In genomic region chr9:5269249-5269715, GRCh38 we compare ENCODE assay signal across 9 cellular contexts. TPM values are rescaled to one million over a fixed set of nuclear protein-coding genes. Genes with fewer than 3 reads are reported as not detected.
DNase-seq lines count a peak whose midpoint lies in the region; ATAC-seq, FAIRE-seq and TF ChIP-seq lines count a peak whose summit lies in the region.
"Had no signal": no experiment of that assay in that cellular context is flagged by ENCODE, and none has a peak within 500 bp of the region (broad histone marks: within the 10 kb centered on the region; RNA-seq: fewer than 3 reads in every experiment).

No MANE protein-coding gene starts in this region.

- H3K36me3 ChIP-seq in IMR-90 (ENCODE audit: control insufficient read depth, insufficient read depth, low read length), result no peaks in the 10 kb centered on the region
- H3K36me3 ChIP-seq: BE2C had no signal

- peak overlapping the region; percentile 25; the same call in 2 of the 3 replicates for H2BK15ac ChIP-seq in IMR-90 (ENCODE audit: low read depth, low read length)

- H3K23ac ChIP-seq in IMR-90 (ENCODE audit: low read depth, low read length), result peak overlapping the region; percentile 62; the same call in 1 of the 2 replicates

- H3K4me2 ChIP-seq in IMR-90 (ENCODE audit: low read depth, low read length), result no peak overlapping the region

- BruUV-seq in IMR-90 (replicated peaks; lab: Mats Ljungman, UMichigan), result no TSS peak

- ATAC-seq in IMR-90 (ENCODE audit: low read depth), result peak; percentile 70
- ATAC-seq in GM21576 (IDR thresholded peaks at IDR 0.05; ENCODE audit: unreplicated experiment), result no peak
- no peak for ATAC-seq in omental fat pad (ENCODE audit: low FRiP score)

- H3K27me3 ChIP-seq in AG04450 (ENCODE audit: control insufficient read depth, insufficient read depth, low read length) (no peaks in the 10 kb centered on the region), IMR-90 (ENCODE audit: control insufficient read depth, insufficient read depth, low read length) (no peaks in the 10 kb centered on the region)
- H3K27me3 ChIP-seq: BE2C had no signal

- peak; percentile 3 for DNase-seq in AG04450 (ENCODE audit: low read depth, low spot score)
- DNase-seq in IMR-90, result peak; percentile 54
- DNase-seq in cardiac fibroblast (ENCODE audit: low read depth in 2 of 2), result peak; percentile 61 to 85
- DNase-seq in kidney tubule cell (ENCODE audit: low spot score), result peak; percentile 94
- no peak for DNase-seq in D721Med (ENCODE audit: insufficient read length, low spot score)
- no peak for DNase-seq in stimulated activated naive CD4-positive, alpha-beta T cell treated with Interleukin-2 at 50 U/mL for 16 hours (lab: John Stamatoyannopoulos, UW)
- no peak for DNase-seq in omental fat pad (ENCODE audit: low spot score)
- DNase-seq: BE2C had no signal

- peak overlapping the region; percentile 45; the same call in 1 of the 2 replicates for H2BK120ac ChIP-seq in IMR-90 (ENCODE audit: low read depth, low read length)

- no peak overlapping the region for H4K5ac ChIP-seq in IMR-90 (ENCODE audit: low read depth, low read length)

- H2BK5ac ChIP-seq in IMR-90 (ENCODE audit: low read depth, low read length, poor library complexity, severe bottlenecking), result peak overlapping the region; percentile 34

- peak overlapping the region; percentile 22; the same call in 1 of the 2 replicates for H2AK5ac ChIP-seq in IMR-90 (ENCODE audit: low read depth, low read length)

- H4K8ac ChIP-seq in IMR-90 (ENCODE audit: low read depth in 2 of 2, low read length in 2 of 2), result peak overlapping the region in 1 of 2 experiments; percentile 32; a peak in 2 of 4 replicates

- peak overlapping the region; percentile 71 for H2BK20ac ChIP-seq in IMR-90 (ENCODE audit: low read depth, low read length)

- in situ Hi-C loops in IMR-90 (cut with MboI; ENCODE audit: low sequenced_read_pairs), result no loop called here

- H3K18ac ChIP-seq in IMR-90 (ENCODE audit: low read depth, low read length), result no peak overlapping the region

- CTCF ChIA-PET in AG04450 (lab: Charles Lee) (interaction anchor here (1.4 kb wide), 2 partner anchors 83 to 321 kb away, joined by 3 to 5 read pairs; no protein-coding TSS in a partner anchor), IMR-90 (lab: Yijun Ruan, JAX) (interaction anchor here (1.3 kb wide), 1 partner anchor 83 kb away, joined by 4 read pairs; no protein-coding TSS in a partner anchor)

- no peak overlapping the region for H3K56ac ChIP-seq in IMR-90 (ENCODE audit: extremely low read depth, insufficient read depth, low read length)

- WGBS in IMR-90 (ENCODE audit: extremely low coverage in 2 of 2, insufficient read length in 1 of 2), 2 experiments, result no CpG with 5 or more reads among the region's 6 CpGs

- no peak overlapping the region for H3K9ac ChIP-seq in IMR-90 (ENCODE audit: low read depth, low read length)

- no peaks in the 10 kb centered on the region for H3K79me1 ChIP-seq in IMR-90 (ENCODE audit: low read depth in 1 of 2, low read length in 2 of 2)

- TF ChIP-seq POLR2A in IMR-90 (IDR thresholded peaks at IDR 0.05; ENCODE audit: low read depth, low read length), result no peak

- no peak for FAIRE-seq in D721Med (lab: Jason Lieb, UNC)

- H3K14ac ChIP-seq in IMR-90 (replicated peaks; ENCODE audit: low read depth, low read length), result no peak overlapping the region

- TF ChIP-seq CTCF in AG04450 (IDR thresholded peaks at IDR 0.05; ENCODE audit: low read depth, low read length), result no peak
- TF ChIP-seq CTCF in IMR-90 (conservative IDR thresholded peaks at IDR 0.05; ENCODE audit: low read depth, low read length), result no peak
- TF ChIP-seq CTCF in cardiac fibroblast (IDR thresholded peaks at IDR 0.05; ENCODE audit: low read depth, low read length), result no peak
- no peak for TF ChIP-seq CTCF in D721Med (IDR thresholded peaks at IDR 0.05; ENCODE audit: insufficient read depth, missing control alignments)
- no peak for TF ChIP-seq CTCF in omental fat pad (IDR thresholded peaks at IDR 0.05)

- no peaks in the 10 kb centered on the region for H3K4me1 ChIP-seq in IMR-90 (ENCODE audit: control insufficient read depth, insufficient read depth, low read length)
- H3K4me1 ChIP-seq: BE2C had no signal

- POLR2A ChIA-PET in AG04450 (lab: Yijun Ruan, JAX) (no interaction called here), IMR-90 (lab: Charles Lee; ENCODE audit: unreplicated experiment) (no interaction called here)

- H3K27ac ChIP-seq in AG04450 (ENCODE audit: low read depth, low read length) (no peak overlapping the region), IMR-90 (ENCODE audit: insufficient read depth, low read length) (no peak overlapping the region; the same call in 1 of the 2 replicates)

- no peaks in the 10 kb centered on the region for H3K9me3 ChIP-seq in AG04450 (ENCODE audit: control insufficient read depth, insufficient read depth, low read length)
- H3K9me3 ChIP-seq in IMR-90 (ENCODE audit: control insufficient read depth, insufficient read depth, low read length), result no peaks in the 10 kb centered on the region
- H3K9me3 ChIP-seq: BE2C had no signal

- TF ChIP-seq RAD21 in IMR-90 (IDR thresholded peaks at IDR 0.05; ENCODE audit: low read length), result no peak

- H2AFZ ChIP-seq in IMR-90 (replicated peaks; ENCODE audit: low read length, poor library complexity), result peak overlapping the region; percentile 11

- H3K9me1 ChIP-seq in IMR-90 (ENCODE audit: insufficient read depth, low read length), result peaks cover 6% of the 10 kb centered on the region

- H3K4me3 ChIP-seq in AG04450 (ENCODE audit: low read depth, low read length) (no peak overlapping the region), IMR-90 (ENCODE audit: insufficient read depth, low read depth, low read length) (no peak overlapping the region), cardiac fibroblast (replicated peaks in 1 of 2; ENCODE audit: low read depth in 2 of 2, low read length in 2 of 2) (no peak overlapping the region)

- no peaks in the 10 kb centered on the region for H4K20me1 ChIP-seq in IMR-90 (ENCODE audit: insufficient read depth, low read length)

- dilution Hi-C loops in IMR-90 (cut with HindIII; ENCODE audit: low sequenced_read_pairs, unreplicated experiment), result no loop called here

- no peak overlapping the region for H2AK9ac ChIP-seq in IMR-90 (replicated peaks; ENCODE audit: low read depth, low read length, poor library complexity)

- intact Hi-C loops in IMR-90 (cut with micrococcal nuclease), result no loop called here

- H4K91ac ChIP-seq in IMR-90 (ENCODE audit: insufficient read depth, low read depth, low read length), result no peak overlapping the region

- H3K4ac ChIP-seq in IMR-90 (ENCODE audit: low read depth, low read length), result peak overlapping the region; percentile 42; the same call in 1 of the 2 replicates

TF ChIP-seq in IMR-90, 13 proteins besides CTCF, POLR2A, EP300 and RAD21:
- no peak for TF ChIP-seq SMC3 (IDR thresholded peaks at IDR 0.05; ENCODE audit: low read depth, low read length)
- no peak for TF ChIP-seq NFE2L2 (IDR thresholded peaks at IDR 0.05; ENCODE audit: low read depth, low read length)
- no peak for TF ChIP-seq CEBPB (IDR thresholded peaks at IDR 0.05; ENCODE audit: low read depth, low read length)
- no peak for TF ChIP-seq BHLHE40 (IDR thresholded peaks at IDR 0.05; ENCODE audit: low read depth, low read length)
- no peak for TF ChIP-seq MXI1 (IDR thresholded peaks at IDR 0.05; ENCODE audit: borderline replicate concordance, low read depth, low read length)
- no peak for TF ChIP-seq USF2 (IDR thresholded peaks at IDR 0.05; ENCODE audit: low read depth, low read length)
- no peak for TF ChIP-seq RCOR1 (IDR thresholded peaks at IDR 0.05; ENCODE audit: insufficient replicate concordance, low read length)
- no peak for TF ChIP-seq RFX5 (IDR thresholded peaks at IDR 0.05; ENCODE audit: low read depth, low read length)
- TF ChIP-seq FOS (IDR thresholded peaks at IDR 0.05; ENCODE audit: low read depth, low read length), result no peak
- TF ChIP-seq MAZ (IDR thresholded peaks at IDR 0.05; ENCODE audit: borderline replicate concordance, low read depth, low read length), result no peak
- no peak for TF ChIP-seq ELK1 (IDR thresholded peaks at IDR 0.05; ENCODE audit: borderline replicate concordance, low read depth, low read length)
- no peak for TF ChIP-seq MAFK (IDR thresholded peaks at IDR 0.05; ENCODE audit: low read depth, low read length)

RNA-seq across cellular contexts. Expression of gene RLN2, which starts 35.2 kb away (rescaled TPM):
- polyA plus RNA-seq in AG04450 (2011; rRNA removed) (not detected in 2 replicates), IMR-90 (2012; rRNA removed) (not detected in 2 replicates)
- not detected in 2 replicates for polyA minus RNA-seq in AG04450 (2011; rRNA and poly(A)+ RNA removed)
- total RNA-seq in IMR-90 (2012; rRNA removed) (not detected in 2 replicates), omental fat pad (not detected)
- polyA plus RNA-seq in IMR-90 (2012; cell fraction: cytosol; rRNA removed), result 0.08 TPM in 1 of 2 replicates, not detected in the other
- polyA plus RNA-seq in IMR-90 (2012; cell fraction: nucleus; rRNA removed; ENCODE audit: low replicate concordance), result not detected in 2 replicates

RNA-seq across cellular contexts. Expression of gene INSL4, which starts 38.1 kb away (rescaled TPM):
- polyA plus RNA-seq in AG04450 (2011; rRNA removed), result 0.05 TPM in 1 of 2 replicates, not detected in the other
- not detected in 2 replicates for polyA minus RNA-seq in AG04450 (2011; rRNA and poly(A)+ RNA removed)
- total RNA-seq in IMR-90 (2012; rRNA removed), result not detected in 2 replicates
- 0.03 TPM in 1 of 2 replicates, not detected in the other for polyA plus RNA-seq in IMR-90 (2012; rRNA removed)
- polyA plus RNA-seq in IMR-90 (2012; cell fraction: cytosol; rRNA removed), result not detected in 2 replicates
- polyA plus RNA-seq in IMR-90 (2012; cell fraction: nucleus; rRNA removed; ENCODE audit: low replicate concordance), result not detected in 2 replicates
- total RNA-seq in omental fat pad, result not detected

Comparison
In these comparisons a context has a peak if more than half of its experiments do, and no peak if none do; other contexts are left out.
1. DNase-seq: peak in AG04450 (single experiment), IMR-90 (single experiment), cardiac fibroblast (2 of 2) and kidney tubule cell (single experiment); none in D721Med (single experiment), stimulated activated naive CD4-positive, alpha-beta T cell treated with Interleukin-2 at 50 U/mL for 16 hours (single experiment) and omental fat pad (single experiment).